Comparison of ENCODE assay signal across 8 cellular contexts in genomic region chr17:10697092-10698081, GRCh38. TPM values are rescaled to one million over a fixed set of nuclear protein-coding genes. Genes with fewer than 3 reads are reported as not detected.
A peak's percentile ranks its signal among the peaks of the same experiment; 100 is the strongest.
DNase-seq lines count a peak whose midpoint lies in the region; ATAC-seq, FAIRE-seq and TF ChIP-seq lines count a peak whose summit lies in the region.

TSS of gene ADPRM (plus strand) at chr17:10697594. CDS start at chr17:10704927, 7,333 bp downstream.
TSS of gene SCO1 (minus strand) at chr17:10697533. CDS start at chr17:10697507, 26 bp downstream.

- no peaks in the 10 kb centered on the region for H3K9me3 Mint-ChIP-seq in chondrocyte (ENCODE audit: low read depth)

- H3K36me3 ChIP-seq in kidney (ENCODE audit: control insufficient read depth in 1 of 2, insufficient read depth in 2 of 2, low read length in 2 of 2), result peaks cover 7 to 10% of the 10 kb centered on the region in 2 donors

- DNase-seq in Ammon's horn (ENCODE audit: low spot score), result peak; percentile 97
- peak; percentile 93 for DNase-seq in NCI-H460 (ENCODE audit: extremely low read depth, low read depth)
- DNase-seq in activated CD4-positive, alpha-beta T cell treated with anti-CD3 and anti-CD28 coated beads for 1 hour, result peak; percentile 82
- DNase-seq in chondrocyte (ENCODE audit: low spot score), result peak; percentile 94
- DNase-seq in kidney, result peak; percentile 98
- DNase-seq in stimulated activated CD4-positive, alpha-beta T cell treated with anti-CD3 and anti-CD28 coated beads, Interleukin-15, amount 100 ng/mL, for 24 hours, result peak; percentile 94

- TF ChIP-seq CTCF in chondrocyte (IDR thresholded peaks at IDR 0.05) (peak; percentile 78), kidney (IDR thresholded peaks at IDR 0.05; ENCODE audit: borderline replicate concordance, extremely low read depth, insufficient read depth) (peak; percentile 49)

- peak within 1 kb of the TSS; percentile 85 for H3K4me3 Mint-ChIP-seq in chondrocyte (ENCODE audit: unreplicated experiment)

- peak within 1 kb of the TSS; percentile 96 for H3K27ac Mint-ChIP-seq in chondrocyte (ENCODE audit: unreplicated experiment)

- H3K27me3 Mint-ChIP-seq in chondrocyte (ENCODE audit: low read depth), result no peaks in the 10 kb centered on the region

- peaks cover 7 to 12% of the 10 kb centered on the region in 2 donors for H3K4me1 ChIP-seq in kidney (ENCODE audit: control insufficient read depth in 1 of 2, insufficient read depth in 1 of 2, low read depth in 1 of 2, low read length in 2 of 2)

- intact Hi-C loops in kidney (cut with DNase I), result no loop called here

- H3K9me3 ChIP-seq in kidney (ENCODE audit: control insufficient read depth in 1 of 2, low read length in 2 of 2), result no peaks in the 10 kb centered on the region

- H3K27ac ChIP-seq in kidney (ENCODE audit: low read depth in 2 of 2, low read length in 2 of 2), result peak within 1 kb of the TSS; percentile 77 to 91

- peaks cover 51% of the 10 kb centered on the region for H3K4me1 Mint-ChIP-seq in chondrocyte (ENCODE audit: low read depth)

- no peak for FAIRE-seq in kidney (lab: Jason Lieb, UNC)

- peak within 1 kb of the TSS; percentile 75 to 87 for H3K9ac ChIP-seq in kidney (ENCODE audit: low read length in 2 of 2)

- peaks cover 8% of the 10 kb centered on the region for H3K36me3 Mint-ChIP-seq in chondrocyte (ENCODE audit: low read depth)

- H3K4me3 ChIP-seq in kidney (ENCODE audit: low read length in 2 of 2), result peak within 1 kb of the TSS; percentile 80 to 95

- ATAC-seq in GM19035 (IDR thresholded peaks at IDR 0.05; ENCODE audit: unreplicated experiment) (peak; percentile 94), HG03354 (IDR thresholded peaks at IDR 0.05; ENCODE audit: poor library complexity, severe bottlenecking, unreplicated experiment) (peak; percentile 95)

RNA-seq across cellular contexts. Expression of gene ADPRM, which starts in this region (rescaled TPM):
- 30.5 and 32.8 TPM in 2 replicates for total RNA-seq in NCI-H460 (2014; rRNA removed; shearing (Covaris generic))
- polyA plus RNA-seq in NCI-H460 (2014; cell fraction: nucleus; rRNA removed), result 9.4 and 10.3 TPM in 2 replicates
- 8.2 to 14.5 TPM (median 13.4 TPM) in 3 replicates for total RNA-seq in chondrocyte
- 9.2 TPM for total RNA-seq in kidney
- polyA plus RNA-seq in kidney (ENCODE audit: insufficient read depth, low read depth, low replicate concordance), result 9.6 TPM

RNA-seq across cellular contexts. Expression of gene SCO1, which starts in this region (rescaled TPM):
- total RNA-seq in NCI-H460 (2014; rRNA removed; shearing (Covaris generic)), result 51.1 and 62.8 TPM in 2 replicates
- 65.3 and 76.6 TPM in 2 replicates for polyA plus RNA-seq in NCI-H460 (2014; cell fraction: nucleus; rRNA removed)
- total RNA-seq in chondrocyte (29.2 to 31.2 TPM (median 30.2 TPM) in 3 replicates), kidney (27.0 TPM)
- polyA plus RNA-seq in kidney (ENCODE audit: insufficient read depth, low read depth, low replicate concordance), result 34.9 TPM

Comparison
In these comparisons a context has a peak if more than half of its experiments do, and no peak if none do; other contexts are left out.
1. Peak in every context shown above with its lines: DNase-seq, ATAC-seq, H3K4me3 ChIP-seq and H3K27ac ChIP-seq.